In the genomic region with DNA sequence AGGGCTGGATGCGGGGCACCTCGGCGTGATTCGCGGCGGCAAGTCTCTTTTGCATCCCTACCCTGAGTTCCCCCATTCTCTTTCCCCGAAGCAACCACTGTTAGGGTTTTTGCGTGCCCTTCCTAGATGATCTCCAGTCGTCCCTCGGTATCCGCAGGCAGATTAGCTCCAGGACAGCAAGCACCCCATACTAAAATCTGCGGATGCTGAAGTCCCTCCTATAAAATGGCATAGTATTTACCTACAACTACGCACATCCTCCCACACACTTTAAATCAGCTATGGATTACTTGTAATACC, we compare ENCODE assay signal across 8 cellular contexts. TPM values are rescaled to one million over a fixed set of nuclear protein-coding genes. Genes with fewer than 3 reads are reported as not detected.
DNase-seq lines count a peak whose midpoint lies in the region; ATAC-seq and TF ChIP-seq lines count a peak whose summit lies in the region.

No MANE protein-coding gene starts in this region.

- H3K27me3 ChIP-seq in PC-3 (ENCODE audit: low read length) = no peaks in the 10 kb centered on the region
- H3K27me3 ChIP-seq in esophagus (ENCODE audit: control insufficient read depth in 1 of 2, insufficient read depth in 2 of 2, low read length in 2 of 2) = no peaks in the 10 kb centered on the region
- no peaks in the 10 kb centered on the region for H3K27me3 ChIP-seq in rectal smooth muscle tissue (ENCODE audit: control insufficient read depth, insufficient read depth, low read length)

- H3K4me1 ChIP-seq in PC-3 (ENCODE audit: insufficient read depth, low read length) (peaks cover 14% of the 10 kb centered on the region), esophagus (ENCODE audit: control insufficient read depth in 2 of 2, insufficient read depth in 2 of 2, low read length in 1 of 2) (no peaks in the 10 kb centered on the region), rectal smooth muscle tissue (ENCODE audit: control insufficient read depth, insufficient read depth, low read length) (peaks cover 4% of the 10 kb centered on the region)

- DNase-seq in NCI-H82 (lab: John Stamatoyannopoulos, UW) (peak; percentile 71), NCI-H82 treated with DMSO at 0.1 percent for 48 hours (lab: John Stamatoyannopoulos, UW; ENCODE audit: unreplicated experiment) (no peak), PC-3 (peak; percentile 43), NCI-H1930 (lab: John Stamatoyannopoulos, UW) (no peak)
- DNase-seq in stimulated activated CD4-positive, alpha-beta T cell treated with anti-CD3 and anti-CD28 coated beads, Interleukin-2, amount 100 ng/mL, for 24 hours = no peak
- no peak for DNase-seq in stimulated activated CD4-positive, alpha-beta T cell treated with anti-CD3 and anti-CD28 coated beads, Interleukin-1b, Interleukin-23, amount 100 ng/mL, for 48 hours

- H3K9me2 ChIP-seq in PC-3 (replicated peaks; ENCODE audit: low read length) = no peaks in the 10 kb centered on the region

- BruUV-seq in PC-3 (replicated peaks; lab: Mats Ljungman, UMichigan) = TSS peak; percentile 94

- H3F3A ChIP-seq in PC-3 (ENCODE audit: low read length, unreplicated experiment) = no peaks in the 10 kb centered on the region

- intact Hi-C loops in PC-3 (cut with micrococcal nuclease) = loop anchor here (1.0 to 10.0 kb wide), 2 partner anchors 8 to 144 kb away; no protein-coding TSS in a partner anchor

- H3K9me3 ChIP-seq in PC-3 (ENCODE audit: low read length) = no peaks in the 10 kb centered on the region
- H3K9me3 ChIP-seq in esophagus (ENCODE audit: control insufficient read depth in 2 of 2, insufficient read depth in 1 of 2, low read depth in 1 of 2, low read length in 1 of 2) = no peaks in the 10 kb centered on the region

- CTCF ChIA-PET in PC-3 (lab: Charles Lee) = interaction anchor here (0.9 kb wide), 1 partner anchor 165 kb away, joined by 3 read pairs; the partner anchor contains the start of gene TOMM40L

- H3K9ac ChIP-seq in PC-3 (ENCODE audit: low read length) (peak overlapping the region; percentile 87), rectal smooth muscle tissue (ENCODE audit: low read length) (peak overlapping the region; percentile 84)

- POLR2A ChIA-PET in PC-3 (lab: Charles Lee; ENCODE audit: unreplicated experiment) = interaction anchor here (0.6 to 1.0 kb wide), 2 partner anchors 153 to 165 kb away, joined by 3 to 10 read pairs; partner anchors contain the start of gene TOMM40L

- no peaks in the 10 kb centered on the region for H3K79me2 ChIP-seq in PC-3 (ENCODE audit: low read length)

- peak overlapping the region; percentile 86 for H3K4me3 ChIP-seq in PC-3 (ENCODE audit: low read length)
- H3K4me3 ChIP-seq in esophagus (ENCODE audit: low read depth in 1 of 2, low read length in 2 of 2) = peak overlapping the region; percentile 65
- H3K4me3 ChIP-seq in rectal smooth muscle tissue (ENCODE audit: low read length) = peak overlapping the region; percentile 88

- no peaks in the 10 kb centered on the region for H3K36me3 ChIP-seq in PC-3 (ENCODE audit: low read depth, low read length)
- H3K36me3 ChIP-seq in esophagus (ENCODE audit: control insufficient read depth in 2 of 2, insufficient read depth in 2 of 2, low read length in 1 of 2) = no peaks in the 10 kb centered on the region
- H3K36me3 ChIP-seq in rectal smooth muscle tissue (ENCODE audit: control insufficient read depth, insufficient read depth, low read length) = no peaks in the 10 kb centered on the region

- H2AFZ ChIP-seq in PC-3 (ENCODE audit: low read length) = peak overlapping the region; percentile 79

- peak; percentile 45 for ATAC-seq in PC-3

- H3K4me2 ChIP-seq in PC-3 (ENCODE audit: low read length) = peak overlapping the region; percentile 95

- H4K20me1 ChIP-seq in PC-3 (ENCODE audit: low read length) = no peaks in the 10 kb centered on the region

- TF ChIP-seq CTCF in PC-3 (conservative IDR thresholded peaks at IDR 0.05; ENCODE audit: low read depth, low read length) = no peak

- WGBS in esophagus, 2 donors = 2 to 3% methylated on average over 13 of the region's 13 CpGs

- H3K27ac ChIP-seq in PC-3 (ENCODE audit: low read length) = peak overlapping the region; percentile 70
- H3K27ac ChIP-seq in esophagus (ENCODE audit: low read depth in 2 of 2, low read length in 1 of 2) = peak overlapping the region; percentile 82 to 89
- peak overlapping the region; percentile 85 for H3K27ac ChIP-seq in rectal smooth muscle tissue (ENCODE audit: low read depth, low read length)

RNA-seq across cellular contexts. Expression of gene CFAP126, which starts 22.8 kb away (rescaled TPM):
- total RNA-seq in PC-3 (2014; rRNA removed) = not detected in 2 replicates
- not detected for polyA plus RNA-seq in esophagus

Comparison
In these comparisons a context has a peak if more than half of its experiments do, and no peak if none do; other contexts are left out.
1. DNase-seq: peak in NCI-H82 (single experiment) and PC-3 (single experiment); none in NCI-H82 treated with DMSO at 0.1 percent for 48 hours (single experiment), stimulated activated CD4-positive, alpha-beta T cell treated with anti-CD3 and anti-CD28 coated beads, Interleukin-2, amount 100 ng/mL, for 24 hours (0 of 2), stimulated activated CD4-positive, alpha-beta T cell treated with anti-CD3 and anti-CD28 coated beads, Interleukin-1b, Interleukin-23, amount 100 ng/mL, for 48 hours (single experiment) and NCI-H1930 (0 of 2).
2. Peak in every context shown above with its lines, with median percentiles within 50 percentile points of each other: H3K27ac ChIP-seq and H3K4me3 ChIP-seq.